In the genomic region with DNA sequence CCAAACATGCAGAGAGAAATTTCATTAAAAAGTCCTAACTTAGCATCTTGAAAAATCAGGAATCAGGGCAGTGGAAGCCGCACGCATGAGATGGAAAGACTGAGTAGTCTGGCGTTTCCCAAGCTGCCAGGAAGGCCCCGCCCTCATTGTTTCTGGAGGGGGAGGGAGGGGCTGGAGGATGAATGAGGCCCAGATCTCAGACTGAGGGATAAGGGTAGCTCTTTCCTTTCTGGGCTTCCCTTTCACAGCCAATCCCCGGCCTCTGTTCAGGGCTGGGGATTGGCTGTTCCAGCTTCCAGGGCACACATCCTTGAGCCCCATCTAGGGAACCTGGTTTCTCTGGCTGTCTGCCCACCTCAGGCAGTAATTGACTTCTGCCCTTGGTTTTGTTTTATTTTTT, we compare ENCODE assay signal across 8 cellular contexts. TPM values are rescaled to one million over a fixed set of nuclear protein-coding genes. Genes with fewer than 3 reads are reported as not detected.
DNase-seq lines count a peak whose midpoint lies in the region; ATAC-seq and TF ChIP-seq lines count a peak whose summit lies in the region.

No MANE protein-coding gene starts in this region.

- H3K4me3 ChIP-seq in endodermal cell (ENCODE audit: low read length): no peak overlapping the region
- H3K4me3 ChIP-seq in mucosa of descending colon: no peak overlapping the region

- H3K27me3 Mint-ChIP-seq in endodermal cell (ENCODE audit: insufficient read depth) (peaks cover 2% of the 10 kb centered on the region), immature natural killer cell (ENCODE audit: low read depth in 3 of 3) (peaks cover 4 to 8% (median 6%) of the 10 kb centered on the region in 3 donors)

- H3K27ac ChIP-seq in endodermal cell (ENCODE audit: low read depth, low read length): no peak overlapping the region

- peak; percentile 86 for DNase-seq in Daoy (ENCODE audit: low read depth)
- DNase-seq in NCI-H446 treated with DMSO at 0.1 percent for 48 hours (lab: John Stamatoyannopoulos, UW): peak; percentile 7
- peak; percentile 87 for DNase-seq in endodermal cell
- DNase-seq in mucosa of descending colon: peak in 2 of 3 donors; percentile 64 to 77
- DNase-seq in immature natural killer cell: no peak

- H3K9me3 ChIP-seq in endodermal cell (ENCODE audit: control insufficient read depth, low read length) (peaks cover 6% of the 10 kb centered on the region), mucosa of descending colon (no peaks in the 10 kb centered on the region)

- H3K4me1 Mint-ChIP-seq in endodermal cell (peaks cover 18% of the 10 kb centered on the region), immature natural killer cell (peaks cover 12 to 13% of the 10 kb centered on the region in 2 donors)

- 33% methylated on average over 1 to 5 of the region's 5 CpGs for WGBS in endodermal cell (ENCODE audit: insufficient coverage in 1 of 2, insufficient read length in 1 of 2), 2 experiments

- ATAC-seq in mucosa of descending colon (peak; percentile 66), GM21515 (IDR thresholded peaks at IDR 0.05; ENCODE audit: unreplicated experiment) (no peak), GM18867 (IDR thresholded peaks at IDR 0.05; ENCODE audit: unreplicated experiment) (no peak)
- ATAC-seq in activated CD4-positive, CD25-positive, alpha-beta regulatory T cell treated with anti-CD3 and anti-CD28 coated beads, Interleukin-2, amount 50 U/mL, for 24 hours: no peak

- TF ChIP-seq CTCF in endodermal cell (conservative IDR thresholded peaks at IDR 0.05) (no peak), mucosa of descending colon (IDR thresholded peaks at IDR 0.05) (no peak)

- no peaks in the 10 kb centered on the region for H3K27me3 ChIP-seq in endodermal cell (ENCODE audit: control insufficient read depth, insufficient read depth, low read length, poor library complexity, severe bottlenecking)

- H3K36me3 Mint-ChIP-seq in endodermal cell (ENCODE audit: low read depth) (peaks cover 29% of the 10 kb centered on the region), immature natural killer cell (peaks cover 2 to 12% (median 3%) of the 10 kb centered on the region in 3 donors)

- H3K36me3 ChIP-seq in endodermal cell (ENCODE audit: control insufficient read depth, insufficient read depth, low read length): peaks cover 23% of the 10 kb centered on the region
- peaks cover 6% of the 10 kb centered on the region for H3K36me3 ChIP-seq in mucosa of descending colon (ENCODE audit: low read depth)

- H3K4me3 Mint-ChIP-seq in endodermal cell (no peak overlapping the region), immature natural killer cell (no peak overlapping the region)

- intact Hi-C loops in mucosa of descending colon (cut with DNase I, micrococcal nuclease): loop anchor here in 1 of 2 donors (5.0 kb wide), 1 partner anchor 81 kb away; no protein-coding TSS in a partner anchor

- H3K4me1 ChIP-seq in endodermal cell (ENCODE audit: control insufficient read depth, insufficient read depth, low read length) (no peaks in the 10 kb centered on the region), mucosa of descending colon (ENCODE audit: low read depth) (peaks cover 19% of the 10 kb centered on the region)

- H3K9me3 Mint-ChIP-seq in endodermal cell (no peaks in the 10 kb centered on the region), immature natural killer cell (no peaks in the 10 kb centered on the region)

- no peak overlapping the region for H3K27ac Mint-ChIP-seq in endodermal cell
- no peak overlapping the region for H3K27ac Mint-ChIP-seq in immature natural killer cell

- H3K9ac ChIP-seq in endodermal cell (ENCODE audit: extremely low read depth, low read length, poor library complexity, severe bottlenecking): no peak overlapping the region

RNA-seq across cellular contexts. Expression of gene C19orf53, which starts 7.3 kb away (rescaled TPM):
- total RNA-seq in Daoy (2014; rRNA removed; shearing (Covaris generic)): 214 and 231 TPM in 2 replicates
- total RNA-seq in endodermal cell: 100 to 1,000 TPM; 106 to 114 TPM
- polyA plus RNA-seq in endodermal cell (2013, experiment 1 of 2): 141 TPM
- polyA plus RNA-seq in endodermal cell (2013, experiment 2 of 2): 125 TPM
- total RNA-seq in mucosa of descending colon: 10 to 100 TPM; 47.8 to 49.5 (median 49.3) TPM
- polyA plus RNA-seq in immature natural killer cell: 100 to 1,000 TPM; 178 to 259 (median 185) TPM

RNA-seq across cellular contexts. Expression of gene ZSWIM4, which starts 13.7 kb away (rescaled TPM):
- total RNA-seq in Daoy (2014; rRNA removed; shearing (Covaris generic)): 4.6 and 5.4 TPM in 2 replicates
- total RNA-seq in endodermal cell (10 to 100 TPM; 30.0 to 41.9 TPM), mucosa of descending colon (1 to 10 TPM; 4.1 to 4.6 (median 4.1) TPM)
- polyA plus RNA-seq in endodermal cell (2013, experiment 1 of 2): 22.9 TPM
- 20.7 TPM for polyA plus RNA-seq in endodermal cell (2013, experiment 2 of 2)
- polyA plus RNA-seq in immature natural killer cell: 1 to 10 TPM in 1 of 3 donors, under 1 TPM in 1, not detected in 1; 0.62 to 1.2 TPM

RNA-seq across cellular contexts. Expression of gene MRI1, which starts 17.2 kb away (rescaled TPM):
- total RNA-seq in Daoy (2014; rRNA removed; shearing (Covaris generic)): 58.6 and 65.2 TPM in 2 replicates
- total RNA-seq in endodermal cell (10 to 100 TPM; 19.6 to 29.6 TPM), mucosa of descending colon (10 to 100 TPM; 24.2 to 32.4 (median 28.7) TPM)
- 20.7 TPM for polyA plus RNA-seq in endodermal cell (2013, experiment 1 of 2)
- polyA plus RNA-seq in endodermal cell (2013, experiment 2 of 2): 20.5 TPM
- polyA plus RNA-seq in immature natural killer cell: 10 to 100 TPM in 1 of 3 donors, 1 to 10 TPM in 1, not detected in 1; 6.5 to 16.9 TPM

Comparison
In these comparisons a context has a peak if more than half of its experiments do, and no peak if none do; other contexts are left out.
1. DNase-seq: peak in Daoy (single experiment), NCI-H446 treated with DMSO at 0.1 percent for 48 hours (single experiment), endodermal cell (single experiment) and mucosa of descending colon (2 of 3); none in immature natural killer cell (0 of 3).